ENCODE assay signal across 1 cellular context in the genomic region with DNA sequence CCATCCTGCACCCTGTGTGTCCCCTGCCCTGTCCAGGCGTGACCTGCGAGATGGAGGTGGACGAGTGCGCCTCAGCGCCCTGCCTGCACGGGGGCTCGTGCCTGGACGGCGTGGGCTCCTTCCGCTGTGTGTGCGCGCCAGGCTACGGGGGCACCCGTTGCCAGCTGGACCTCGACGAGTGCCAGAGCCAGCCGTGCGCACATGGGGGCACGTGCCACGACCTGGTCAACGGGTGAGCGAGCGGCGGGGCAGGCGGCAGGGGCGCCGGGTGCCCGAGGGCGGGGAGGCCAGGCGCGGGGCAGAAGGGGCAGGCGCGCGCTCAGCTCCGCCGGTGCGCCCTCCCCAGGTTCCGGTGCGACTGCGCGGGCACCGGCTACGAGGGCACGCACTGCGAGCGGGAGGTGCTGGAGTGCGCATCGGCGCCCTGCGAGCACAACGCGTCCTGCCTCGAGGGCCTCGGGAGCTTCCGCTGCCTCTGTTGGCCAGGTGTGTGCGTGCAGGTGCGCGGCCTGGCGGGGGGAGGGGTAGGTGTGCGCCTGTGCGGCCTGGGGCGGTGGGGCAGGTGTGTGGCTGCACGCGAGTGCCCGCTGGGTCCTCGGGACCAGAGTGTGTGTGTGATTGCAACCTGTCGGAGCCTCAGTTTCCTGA.
TF ChIP-seq lines count a peak whose summit lies in the region.

No MANE protein-coding gene starts in this region.

TF ChIP-seq in H1, 55 proteins besides CTCF, POLR2A, EP300 and RAD21:
- TF ChIP-seq TCF12 (IDR thresholded peaks at IDR 0.05; ENCODE audit: low read depth, low read length) (peak; percentile 85; the same call in 1 of the 2 replicates), KDM1A (IDR thresholded peaks at IDR 0.05; ENCODE audit: borderline replicate concordance, low read length) (no peak), MAX (IDR thresholded peaks at IDR 0.05) (peak; percentile 71), PHF8 (conservative IDR thresholded peaks at IDR 0.05; ENCODE audit: low read depth, low read length) (no peak), TBP (IDR thresholded peaks at IDR 0.05; ENCODE audit: low read depth, low read length) (no peak), CREB1 (IDR thresholded peaks at IDR 0.05) (peak; percentile 13; the same call in 1 of the 2 replicates), ZNF274 (IDR thresholded peaks at IDR 0.05; ENCODE audit: borderline replicate concordance, extremely low read depth, low read length) (no peak), RNF2 (IDR thresholded peaks at IDR 0.05; ENCODE audit: borderline replicate concordance, low read depth, low read length, missing control alignments, poor library complexity, severe bottlenecking) (peak; percentile 34), TAF1 (IDR thresholded peaks at IDR 0.05; ENCODE audit: low read depth, low read length) (no peak), SIRT6 (IDR thresholded peaks at IDR 0.05; ENCODE audit: low read length) (no peak)
- TF ChIP-seq, protein P1, sequence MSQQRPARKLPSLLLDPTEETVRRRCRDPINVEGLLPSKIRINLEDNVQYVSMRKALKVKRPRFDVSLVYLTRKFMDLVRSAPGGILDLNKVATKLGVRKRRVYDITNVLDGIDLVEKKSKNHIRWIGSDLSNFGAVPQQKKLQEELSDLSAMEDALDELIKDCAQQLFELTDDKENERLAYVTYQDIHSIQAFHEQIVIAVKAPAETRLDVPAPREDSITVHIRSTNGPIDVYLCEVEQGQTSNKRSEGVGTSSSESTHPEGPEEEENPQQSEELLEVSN (IDR thresholded peaks at IDR 0.05): peak; percentile 56; the same call in 1 of the 2 replicates
